1 cellular context compared by ENCODE assay signal in genomic region chr15:79209690-79210089, GRCh38.
TF ChIP-seq lines count a peak whose summit lies in the region.

No MANE protein-coding gene starts in this region.

TF ChIP-seq in K562, 482 proteins besides CTCF, POLR2A, EP300 and RAD21 (continued from another document):
- TF ChIP-seq PBX2 (CRISPR knock-in tag; IDR thresholded peaks at IDR 0.05; ENCODE audit: low read depth) (no peak), PBX2 (tag; conservative IDR thresholded peaks at IDR 0.05; ENCODE audit: low read depth) (0 out of 2 replicates have a peak, but pooled peaks have one; percentile 50), NEUROD1 (IDR thresholded peaks at IDR 0.05; ENCODE audit: borderline replicate concordance, low read depth, low read length, partially characterized antibody) (no peak), C11orf30 (IDR thresholded peaks at IDR 0.05; ENCODE audit: low read depth) (no peak), ATF2 (CRISPR knock-in tag; IDR thresholded peaks at IDR 0.05) (no peak), ZMIZ1 (IDR thresholded peaks at IDR 0.05; ENCODE audit: low read depth in 2 of 2, low read length in 2 of 2) (no peak), CHCHD3 (CRISPR knock-in tag; IDR thresholded peaks at IDR 0.05) (no peak), CTCFL (IDR thresholded peaks at IDR 0.05; ENCODE audit: borderline replicate concordance, insufficient read depth, low read depth, low read length, poor library complexity, severe bottlenecking) (peak; percentile 18), PKNOX1 (IDR thresholded peaks at IDR 0.05) (peak; percentile 91)
